In genomic region chr1:43021547-43022474, GRCh38 we compare ENCODE assay signal across 2 cellular contexts.
TF ChIP-seq lines count a peak whose summit lies in the region.

No MANE protein-coding gene starts in this region.

TF ChIP-seq in H1, 55 proteins besides CTCF, POLR2A, EP300 and RAD21:
- TF ChIP-seq RXRA (IDR thresholded peaks at IDR 0.05; ENCODE audit: insufficient read depth, low read depth, low read length) (no peak), SIN3A (conservative IDR thresholded peaks at IDR 0.05 in 1 of 2, IDR thresholded peaks at IDR 0.05 in 1 of 2; ENCODE audit: low read depth in 1 of 2, low read length in 2 of 2) (no peak), BACH1 (IDR thresholded peaks at IDR 0.05; ENCODE audit: low read length) (no peak), ATF3 (IDR thresholded peaks at IDR 0.05; ENCODE audit: insufficient read depth, low read depth, low read length) (no peak), MAX (IDR thresholded peaks at IDR 0.05) (no peak), HDAC6 (IDR thresholded peaks at IDR 0.05; ENCODE audit: low read depth, low read length) (no peak), KDM5A (IDR thresholded peaks at IDR 0.05; ENCODE audit: low read length) (no peak)
TF ChIP-seq in H1: peak in this region for 0.

TF ChIP-seq in HepG2, 621 proteins besides CTCF, POLR2A, EP300 and RAD21:
- TF ChIP-seq DR1 (CRISPR knock-in tag; IDR thresholded peaks at IDR 0.05) = no peak
- no peak for TF ChIP-seq ZNF382 (CRISPR knock-in tag; IDR thresholded peaks at IDR 0.05; ENCODE audit: borderline replicate concordance)
- TF ChIP-seq ARID5B (CRISPR knock-in tag; IDR thresholded peaks at IDR 0.05) = no peak
- TF ChIP-seq ZNF20 (CRISPR knock-in tag; IDR thresholded peaks at IDR 0.05) = no peak
- TF ChIP-seq ATF1 (CRISPR knock-in tag; IDR thresholded peaks at IDR 0.05) = no peak
- no peak for TF ChIP-seq HNF1A (IDR thresholded peaks at IDR 0.05; ENCODE audit: low read depth)
- no peak for TF ChIP-seq HNF1A (CRISPR knock-in tag; IDR thresholded peaks at IDR 0.05; ENCODE audit: borderline replicate concordance)
- TF ChIP-seq ZBTB40 (IDR thresholded peaks at IDR 0.05) = no peak
- no peak for TF ChIP-seq ZBTB40 (CRISPR knock-in tag; IDR thresholded peaks at IDR 0.05)
- no peak for TF ChIP-seq ZNF205 (CRISPR knock-in tag; IDR thresholded peaks at IDR 0.05)
- TF ChIP-seq LBX2 (CRISPR knock-in tag; IDR thresholded peaks at IDR 0.05; ENCODE audit: borderline replicate concordance) = no peak
- TF ChIP-seq RARG (CRISPR knock-in tag; IDR thresholded peaks at IDR 0.05; ENCODE audit: low read depth) = no peak
